Comparison of ENCODE assay signal across 11 cellular contexts in the genomic region with DNA sequence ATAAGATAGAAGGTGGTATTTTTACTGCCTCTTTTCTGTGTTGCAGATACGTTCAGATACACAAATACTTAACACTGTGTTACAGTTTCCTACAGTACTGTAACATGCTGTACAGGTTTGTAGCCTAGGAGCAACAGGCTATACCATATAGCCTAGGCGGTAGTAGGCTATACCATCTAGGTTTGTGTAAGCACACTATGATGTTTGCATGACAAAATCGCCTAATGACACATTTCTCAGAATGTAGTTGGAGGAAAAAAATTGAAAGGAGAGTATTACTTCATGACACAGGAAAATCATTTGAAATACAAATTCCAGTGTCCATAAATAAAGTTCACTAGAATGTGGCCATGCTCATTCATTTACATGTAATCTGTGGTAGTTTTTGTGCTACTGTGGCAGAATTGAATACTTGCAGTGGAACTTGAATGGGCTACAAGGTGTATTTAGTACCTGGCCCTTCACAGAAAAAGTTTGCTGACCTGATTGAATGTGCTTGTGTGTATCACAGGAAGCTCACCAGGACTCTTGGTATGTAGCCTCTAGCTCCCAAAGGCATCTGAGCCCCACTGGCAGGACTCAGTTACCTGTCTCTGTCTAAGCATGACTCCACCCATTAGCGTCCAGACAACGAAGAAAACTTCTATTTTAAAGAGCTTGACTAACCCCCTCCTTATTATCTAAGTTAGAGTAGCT. TPM values are rescaled to one million over a fixed set of nuclear protein-coding genes. Genes with fewer than 3 reads are reported as not detected.
DNase-seq lines count a peak whose midpoint lies in the region; ATAC-seq, FAIRE-seq and TF ChIP-seq lines count a peak whose summit lies in the region.
"Had no signal": no experiment of that assay in that cellular context is flagged by ENCODE, and none has a peak within 500 bp of the region (broad histone marks: within the 10 kb centered on the region; RNA-seq: fewer than 3 reads in every experiment).

No MANE protein-coding gene starts in this region.

- peaks cover 18% of the 10 kb centered on the region for H3K36me3 Mint-ChIP-seq in nephron progenitor cell (ENCODE audit: low read depth)

- ATAC-seq in DND-41 (ENCODE audit: insufficient read depth, low read depth) (peak; percentile 28; the same call in 1 of the 3 replicates), HG03196 (IDR thresholded peaks at IDR 0.05; ENCODE audit: unreplicated experiment) (peak; percentile 8), K562 (peak; percentile 6; the same call in 2 of the 3 replicates), HG03439 (IDR thresholded peaks at IDR 0.05; ENCODE audit: unreplicated experiment) (no peak), HG03565 (IDR thresholded peaks at IDR 0.05; ENCODE audit: unreplicated experiment) (no peak)

- in situ Hi-C loops in K562 (cut with MboI): no loop called here

- POLR2A ChIA-PET in K562 (lab: Yijun Ruan, JAX): interaction anchor here (0.5 to 10.0 kb wide), 8 partner anchors 10 to 103 kb away, joined by 3 to 125 read pairs (median 4); a partner anchor contains a TSS

- H3K27me3 ChIP-seq in DND-41 (ENCODE audit: insufficient read depth, low read length, poor library complexity) (no peaks in the 10 kb centered on the region), K562 (ENCODE audit: control insufficient read depth in 2 of 2, insufficient read depth in 2 of 2, low read length in 2 of 2) (no peaks in the 10 kb centered on the region)

- H3K27ac ChIP-seq in DND-41 (ENCODE audit: low read length): 0 out of 2 replicates have a peak overlapping the region, but pooled peaks have one; percentile 43
- peak overlapping the region; percentile 82 for H3K27ac ChIP-seq in K562 (ENCODE audit: extremely low read depth, low read depth, low read length)

- H3K36me3 ChIP-seq in DND-41 (ENCODE audit: insufficient read depth, low read length) (peaks cover 13% of the 10 kb centered on the region), K562 (ENCODE audit: control insufficient read depth, insufficient read depth, low read length) (peaks cover 6% of the 10 kb centered on the region; the same call in 2 of the 3 replicates)

- TF ChIP-seq CTCF in DND-41 (IDR thresholded peaks at IDR 0.05; ENCODE audit: borderline replicate concordance, extremely low read depth, low read length, poor library complexity, severe bottlenecking) (no peak), K562 (IDR thresholded peaks at IDR 0.05 in 2 of 3, conservative IDR thresholded peaks at IDR 0.05 in 1 of 3; ENCODE audit: insufficient read depth in 2 of 3, low read depth in 1 of 3, low read length in 3 of 3) (no peak), nephron progenitor cell (IDR thresholded peaks at IDR 0.05) (no peak)

- no peaks in the 10 kb centered on the region for H3K9me3 Mint-ChIP-seq in nephron progenitor cell

- H3K4me3 Mint-ChIP-seq in nephron progenitor cell: peak overlapping the region; percentile 65

- H3K4me1 Mint-ChIP-seq in nephron progenitor cell: peaks cover 99% of the 10 kb centered on the region

- H3K9me1 ChIP-seq in K562 (ENCODE audit: control insufficient read depth, insufficient read depth, low read length): no peaks in the 10 kb centered on the region

- TF ChIP-seq POLR2A in K562 (conservative IDR thresholded peaks at IDR 0.05): no peak

- no peak for TF ChIP-seq RAD21 in K562 (CRISPR knock-in tag; conservative IDR thresholded peaks at IDR 0.05 in 1 of 2, IDR thresholded peaks at IDR 0.05 in 1 of 2)

- H3K9ac ChIP-seq in DND-41 (ENCODE audit: low read depth, low read length) (no peak overlapping the region), K562 (ENCODE audit: insufficient read depth in 1 of 2, low read depth in 2 of 2, low read length in 2 of 2) (peak overlapping the region; percentile 22 to 33; a peak in 2 of 4 replicates)

- H3K4me2 ChIP-seq in DND-41 (ENCODE audit: insufficient read depth, low read length): peak overlapping the region; percentile 34; the same call in 1 of the 2 replicates
- H3K4me2 ChIP-seq in K562 (ENCODE audit: insufficient read depth, low read length): peak overlapping the region; percentile 59

- no TSS peak for BruUV-seq in K562 (replicated peaks; lab: Mats Ljungman, UMichigan)

- no peak for FAIRE-seq in K562 (lab: Jason Lieb, UNC)
- FAIRE-seq: GM12891 had no signal

- H3K4me1 ChIP-seq in DND-41 (ENCODE audit: insufficient read depth, low read length) (peaks cover 41% of the 10 kb centered on the region), K562 (replicated peaks in 1 of 2; ENCODE audit: control insufficient read depth in 2 of 2, insufficient read depth in 2 of 2, low read length in 2 of 2) (peaks cover 21 to 77% of the 10 kb centered on the region in 2 experiments)

- DNase-seq in DND-41: no peak
- DNase-seq in K562 (ENCODE audit: extremely low read depth in 1 of 4, low spot score in 3 of 4): peak in 1 of 4 experiments; percentile 28
- no peak for DNase-seq in nephron progenitor cell
- no peak for DNase-seq in GF-D8 (lab: John Stamatoyannopoulos, UW)
- DNase-seq in activated effector memory CD4-positive, alpha-beta T cell treated with anti-CD3 and anti-CD28 coated beads, Interleukin-2, amount 50 U/mL, for 16 hours: no peak
- DNase-seq: effector CD8-positive, alpha-beta T cell; NCI-H748 treated with DMSO at 0.1 percent for 48 hours had no signal

- no peaks in the 10 kb centered on the region for H3K27me3 Mint-ChIP-seq in nephron progenitor cell (ENCODE audit: low read depth, poor library complexity)

- CTCF ChIA-PET in K562 (lab: Yijun Ruan, JAX; ENCODE audit: low intra/inter-chr PET ratio): no interaction called here

- no peak overlapping the region for H2AFZ ChIP-seq in DND-41 (ENCODE audit: low read depth, low read length)
- H2AFZ ChIP-seq in K562 (ENCODE audit: low read depth, low read length): no peak overlapping the region

- H4K20me1 ChIP-seq in DND-41 (ENCODE audit: insufficient read depth, low read length): peaks cover 97% of the 10 kb centered on the region
- H4K20me1 ChIP-seq in K562 (replicated peaks; ENCODE audit: control insufficient read depth, insufficient read depth, low read length): peaks cover 11% of the 10 kb centered on the region; the same call in 1 of the 2 replicates

- H3K27ac Mint-ChIP-seq in nephron progenitor cell: peak overlapping the region; percentile 40

- H3K79me2 ChIP-seq in DND-41 (ENCODE audit: insufficient read depth, low read length): peaks cover 99% of the 10 kb centered on the region
- peaks cover 97% of the 10 kb centered on the region for H3K79me2 ChIP-seq in K562 (ENCODE audit: control insufficient read depth, insufficient read depth, low read length)

- TF ChIP-seq EP300 in K562 (IDR thresholded peaks at IDR 0.05; ENCODE audit: low read length): no peak

- intact Hi-C loops in K562 (cut with micrococcal nuclease): loop anchor here (2.0 kb wide), 1 partner anchor 15 kb away; no protein-coding TSS in a partner anchor

- H3K9me3 ChIP-seq in DND-41 (ENCODE audit: insufficient read depth, low read length, severe bottlenecking) (no peaks in the 10 kb centered on the region), K562 (replicated peaks; ENCODE audit: control insufficient read depth, insufficient read depth, low read depth, low read length) (no peaks in the 10 kb centered on the region)

- 14% methylated on average over 5 of the region's 5 CpGs for WGBS in K562 (ENCODE audit: insufficient coverage, low coverage, missing lambda C conversion rate)

- H3K4me3 ChIP-seq in DND-41 (ENCODE audit: low read depth in 1 of 2, low read length in 2 of 2) (no peak overlapping the region), K562 (no peak overlapping the region)

TF ChIP-seq in K562, 482 proteins besides CTCF, POLR2A, EP300 and RAD21 (continues in another document):
- TF ChIP-seq CXXC5 (CRISPR knock-in tag; IDR thresholded peaks at IDR 0.05) (0 out of 2 replicates have a peak, but pooled peaks have one; percentile 26), RNF2 (IDR thresholded peaks at IDR 0.05) (no peak)

RNA-seq across cellular contexts. Expression of a gene that starts 18.8 kb away (rescaled TPM):
- 9.4 and 30.0 TPM in 2 replicates for total RNA-seq in K562 (2011; cell fraction: chromatin; rRNA removed; ENCODE audit: low replicate concordance)
- total RNA-seq in K562 (2011; cell fraction: nucleolus; rRNA removed): 7.2 and 9.3 TPM in 2 replicates
- 10.3 and 14.0 TPM in 2 replicates for total RNA-seq in K562 (2011; cell fraction: nucleoplasm; rRNA removed)
- total RNA-seq in K562 (2014; rRNA removed): 26.0 and 26.7 TPM in 2 replicates
- 44.6 and 46.7 TPM in 2 replicates for total RNA-seq in K562 (2014; rRNA removed; fragmentation: Illumina TruSeq; extraction: Trizol)
- 38.6 and 39.6 TPM in 2 replicates for total RNA-seq in K562 (2015; rRNA removed; fragmentation: Illumina TruSeq; extraction: Trizol)
- total RNA-seq in K562 (2021): 86.0 and 95.6 TPM in 2 replicates
- polyA plus RNA-seq in K562 (2011; rRNA removed): 17.3 and 26.4 TPM in 2 replicates
- polyA plus RNA-seq in K562 (2011; cell fraction: cytosol; rRNA removed): 6.0 and 13.1 TPM in 2 replicates
- polyA plus RNA-seq in K562 (2011; cell fraction: nucleus; rRNA removed): 16.4 and 19.7 TPM in 2 replicates
- 68.8 and 90.2 TPM in 2 replicates for polyA plus RNA-seq in K562 (2012)
- polyA plus RNA-seq in K562 (2014; fragmentation: Illumina TruSeq; extraction: Trizol): 101 and 127 TPM in 2 replicates
- polyA plus RNA-seq in K562 (2014; fragmentation: Nextera tagmentation; extraction: Ambion mirVana): 10 to 100 TPM; 29.2 to 38.2 TPM
- polyA plus RNA-seq in K562 (2014; rRNA removed): 40.9 and 50.4 TPM in 2 replicates
- polyA minus RNA-seq in K562 (2011; rRNA and poly(A)+ RNA removed): 30.9 and 35.0 TPM in 2 replicates
- polyA minus RNA-seq in K562 (2011; cell fraction: cytosol; rRNA and poly(A)+ RNA removed): 43.7 and 44.8 TPM in 2 replicates
- 9.3 and 13.1 TPM in 2 replicates for polyA minus RNA-seq in K562 (2011; cell fraction: nucleus; rRNA and poly(A)+ RNA removed)

Comparison
In these comparisons a context has a peak if more than half of its experiments do, and no peak if none do; other contexts are left out.
1. ATAC-seq: peak in DND-41 (single experiment), HG03196 (single experiment) and K562 (single experiment); none in HG03439 (single experiment) and HG03565 (single experiment).